In genomic region chr2:191922736-191923651, GRCh38 we compare ENCODE assay signal across 12 cellular contexts.
DNase-seq lines count a peak whose midpoint lies in the region; ATAC-seq and TF ChIP-seq lines count a peak whose summit lies in the region.
"Had no signal": no experiment of that assay in that cellular context is flagged by ENCODE, and none has a peak within 500 bp of the region (broad histone marks: within the 10 kb centered on the region; RNA-seq: fewer than 3 reads in every experiment).

No MANE protein-coding gene starts in this region.

- no peak overlapping the region for H3K27ac Mint-ChIP-seq in stimulated activated naive B cell treated with anti-CD40 and anti-IgM and Interleukin-4, amounts not matched to agents 10 μg/mL and 1 μg/mL and 100 μg/mL, for 72 hours
- H3K27ac Mint-ChIP-seq in glutamatergic neuron (ENCODE audit: unreplicated experiment), result no peak overlapping the region
- H3K27ac Mint-ChIP-seq: mesothelial cell of epicardium had no signal

- H3K27me3 Mint-ChIP-seq in stimulated activated naive B cell treated with anti-CD40 and anti-IgM and Interleukin-4, amounts not matched to agents 10 μg/mL and 1 μg/mL and 100 μg/mL, for 72 hours, result no peaks in the 10 kb centered on the region
- H3K27me3 Mint-ChIP-seq in glutamatergic neuron (ENCODE audit: unreplicated experiment), result peaks cover 1% of the 10 kb centered on the region

- H3K36me3 Mint-ChIP-seq in stimulated activated naive B cell treated with anti-CD40 and anti-IgM and Interleukin-4, amounts not matched to agents 10 μg/mL and 1 μg/mL and 100 μg/mL, for 72 hours, result no peaks in the 10 kb centered on the region
- peaks cover 9% of the 10 kb centered on the region for H3K36me3 Mint-ChIP-seq in glutamatergic neuron (ENCODE audit: unreplicated experiment)
- H3K36me3 Mint-ChIP-seq: mesothelial cell of epicardium had no signal

- peak; percentile 90 for ATAC-seq in GM19035 (IDR thresholded peaks at IDR 0.05; ENCODE audit: unreplicated experiment)
- peak; percentile 91 for ATAC-seq in GM21737 (IDR thresholded peaks at IDR 0.05; ENCODE audit: unreplicated experiment)
- ATAC-seq in HG03135 (IDR thresholded peaks at IDR 0.05; ENCODE audit: unreplicated experiment), result peak; percentile 95
- ATAC-seq in stimulated activated naive B cell treated with anti-CD40 and anti-IgM and Interleukin-4, amounts not matched to agents 10 μg/mL and 1 μg/mL and 100 μg/mL, for 72 hours (replicated peaks), result peak; percentile 86 to 87

- no peak overlapping the region for H3K4me3 Mint-ChIP-seq in stimulated activated naive B cell treated with anti-CD40 and anti-IgM and Interleukin-4, amounts not matched to agents 10 μg/mL and 1 μg/mL and 100 μg/mL, for 72 hours
- no peak overlapping the region for H3K4me3 Mint-ChIP-seq in glutamatergic neuron (ENCODE audit: unreplicated experiment)
- H3K4me3 Mint-ChIP-seq: mesothelial cell of epicardium had no signal

- no peaks in the 10 kb centered on the region for H3K9me3 Mint-ChIP-seq in stimulated activated naive B cell treated with anti-CD40 and anti-IgM and Interleukin-4, amounts not matched to agents 10 μg/mL and 1 μg/mL and 100 μg/mL, for 72 hours
- H3K9me3 Mint-ChIP-seq in glutamatergic neuron (ENCODE audit: unreplicated experiment), result peaks cover 6% of the 10 kb centered on the region
- H3K9me3 Mint-ChIP-seq: mesothelial cell of epicardium had no signal

- TF ChIP-seq CTCF in glutamatergic neuron (IDR thresholded peaks at IDR 0.05; ENCODE audit: partially characterized antibody, unreplicated experiment), result no peak

- DNase-seq in stimulated activated naive B cell treated with anti-CD40 and anti-IgM and Interleukin-4, amounts not matched to agents 10 μg/mL and 1 μg/mL and 100 μg/mL, for 72 hours, result no peak
- DNase-seq in NCI-H226, result no peak
- no peak for DNase-seq in T-helper 1 cell
- DNase-seq in glutamatergic neuron, result no peak
- DNase-seq: activated CD8-positive, alpha-beta memory T cell treated with anti-CD3 and anti-CD28 coated beads for 24 hours; effector CD8-positive, alpha-beta T cell; head of caudate nucleus; NCI-H510A treated with DMSO at 0.1 percent for 48 hours had no signal

- H3K4me1 Mint-ChIP-seq in stimulated activated naive B cell treated with anti-CD40 and anti-IgM and Interleukin-4, amounts not matched to agents 10 μg/mL and 1 μg/mL and 100 μg/mL, for 72 hours, result peaks cover 4 to 10% of the 10 kb centered on the region in 2 donors
- peaks cover 22% of the 10 kb centered on the region for H3K4me1 Mint-ChIP-seq in glutamatergic neuron (ENCODE audit: low read depth, unreplicated experiment)
